In genomic region chr2:47686018-47686417, GRCh38 we compare ENCODE assay signal across 2 cellular contexts.
TF ChIP-seq lines count a peak whose summit lies in the region.

No MANE protein-coding gene starts in this region.

TF ChIP-seq in H1, 55 proteins besides CTCF, POLR2A, EP300 and RAD21:
- no peak for TF ChIP-seq SP1 (IDR thresholded peaks at IDR 0.05; ENCODE audit: low read depth, low read length)
- no peak for TF ChIP-seq KDM1A (IDR thresholded peaks at IDR 0.05; ENCODE audit: borderline replicate concordance, low read length)
- no peak for TF ChIP-seq ATF2 (IDR thresholded peaks at IDR 0.05; ENCODE audit: low read length)
- no peak for TF ChIP-seq CHD1 (IDR thresholded peaks at IDR 0.05; ENCODE audit: low read depth, low read length)
- no peak for TF ChIP-seq CREB1 (IDR thresholded peaks at IDR 0.05)
- no peak for TF ChIP-seq SIRT6 (IDR thresholded peaks at IDR 0.05; ENCODE audit: low read length)
- TF ChIP-seq GABPA (IDR thresholded peaks at IDR 0.05; ENCODE audit: borderline replicate concordance, insufficient read depth, low read length), result no peak
- no peak for TF ChIP-seq SP2 (IDR thresholded peaks at IDR 0.05; ENCODE audit: low read length)
- TF ChIP-seq CTBP2 (IDR thresholded peaks at IDR 0.05; ENCODE audit: borderline replicate concordance, insufficient read depth, insufficient read length, low read length), result no peak
- no peak for TF ChIP-seq POLR2AphosphoS5 (IDR thresholded peaks at IDR 0.05; ENCODE audit: low read depth, low read length)
- no peak for TF ChIP-seq GTF2F1 (IDR thresholded peaks at IDR 0.05; ENCODE audit: borderline replicate concordance, low read depth, low read length)
- no peak for TF ChIP-seq SAP30 (IDR thresholded peaks at IDR 0.05; ENCODE audit: insufficient read depth, insufficient replicate concordance, low read length)
- no peak for TF ChIP-seq NRF1 (IDR thresholded peaks at IDR 0.05; ENCODE audit: low read depth, low read length)
- TF ChIP-seq TCF12 (IDR thresholded peaks at IDR 0.05; ENCODE audit: low read depth, low read length), result no peak

TF ChIP-seq in HepG2, 621 proteins besides CTCF, POLR2A, EP300 and RAD21:
- TF ChIP-seq ZEB1 (IDR thresholded peaks at IDR 0.05; ENCODE audit: insufficient replicate concordance, low read depth), result peak; percentile 45
- TF ChIP-seq ETV5 (CRISPR knock-in tag; IDR thresholded peaks at IDR 0.05; ENCODE audit: borderline replicate concordance), result peak; percentile 24; the same call in 1 of the 2 replicates
- no peak for TF ChIP-seq DNMT1 (CRISPR knock-in tag; IDR thresholded peaks at IDR 0.05)
- TF ChIP-seq HDAC6 (IDR thresholded peaks at IDR 0.05; ENCODE audit: low read depth, low read length), result no peak
- TF ChIP-seq TEAD3 (CRISPR knock-in tag; optimal IDR thresholded peaks at IDR 0.05; ENCODE audit: borderline replicate concordance), result peak; percentile 61
- no peak for TF ChIP-seq ZBTB4 (CRISPR knock-in tag; IDR thresholded peaks at IDR 0.05; ENCODE audit: borderline replicate concordance)
- TF ChIP-seq CEBPG (CRISPR knock-in tag; IDR thresholded peaks at IDR 0.05), result peak; percentile 30; the same call in 1 of the 2 replicates
- no peak for TF ChIP-seq MAFF (IDR thresholded peaks at IDR 0.05; ENCODE audit: low read depth, low read length)
- TF ChIP-seq GABPA (IDR thresholded peaks at IDR 0.05; ENCODE audit: low read depth, low read length), result no peak
- peak; percentile 17; the same call in 1 of the 2 replicates for TF ChIP-seq GABPA (CRISPR knock-in tag; IDR thresholded peaks at IDR 0.05; ENCODE audit: low read depth)
- no peak for TF ChIP-seq NCOA1 (CRISPR knock-in tag; IDR thresholded peaks at IDR 0.05)
- 0 out of 2 replicates have a peak, but pooled peaks have one; percentile 1 for TF ChIP-seq CEBPB (IDR thresholded peaks at IDR 0.05; ENCODE audit: borderline replicate concordance, low read depth, low read length)
- no peak for TF ChIP-seq JUN (CRISPR knock-in tag; IDR thresholded peaks at IDR 0.05)
- no peak for TF ChIP-seq BRF2 (CRISPR knock-in tag; IDR thresholded peaks at IDR 0.05)
- TF ChIP-seq HNF4A (CRISPR knock-in tag; IDR thresholded peaks at IDR 0.05), result peak; percentile 48
